ENCODE assay signal across 8 cellular contexts in the genomic region with DNA sequence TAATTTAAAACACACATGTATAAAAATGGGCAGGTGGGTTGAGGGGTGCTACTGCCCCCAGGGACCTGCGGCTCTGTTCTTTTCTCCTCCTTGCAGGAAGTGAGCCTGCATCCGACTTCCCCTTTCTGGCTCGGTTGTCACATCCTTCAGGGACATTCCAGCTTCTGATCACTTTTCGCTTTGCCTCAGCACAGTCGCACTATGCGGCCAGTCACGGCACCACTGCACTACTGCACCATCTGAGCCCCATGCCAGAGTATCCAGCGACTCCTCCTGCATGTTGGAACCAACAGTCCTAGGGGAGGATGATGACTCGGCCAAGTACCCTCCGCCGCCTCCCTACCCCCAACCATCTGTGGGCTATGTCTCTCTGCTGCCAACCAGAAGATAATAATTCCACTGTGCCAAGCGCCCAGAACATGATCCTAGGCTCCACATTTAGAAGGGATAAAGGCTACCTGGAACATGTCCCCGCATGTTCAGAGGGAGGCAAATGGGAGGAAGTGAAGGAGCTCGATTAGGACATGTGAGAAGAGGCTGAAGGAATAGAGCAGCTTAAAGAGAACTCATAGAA. TPM values are rescaled to one million over a fixed set of nuclear protein-coding genes. Genes with fewer than 3 reads are reported as not detected.
DNase-seq lines count a peak whose midpoint lies in the region; ATAC-seq lines count a peak whose summit lies in the region.

No MANE protein-coding gene starts in this region.

- peak; percentile 20 to 24 for ATAC-seq in CD4-positive, CD25-positive, alpha-beta regulatory T cell (ENCODE audit: low read depth in 2 of 2)
- ATAC-seq in GM19043 (IDR thresholded peaks at IDR 0.05; ENCODE audit: low read depth, unreplicated experiment) (peak; percentile 37), HG03354 (IDR thresholded peaks at IDR 0.05; ENCODE audit: poor library complexity, severe bottlenecking, unreplicated experiment) (peak; percentile 47), T-helper 17 cell (peak; percentile 55)
- peak; percentile 66 for ATAC-seq in stimulated activated effector memory CD8-positive, alpha-beta T cell treated with anti-CD3 and anti-CD28 coated beads, Interleukin-12 subunit alpha, Interleukin-12 subunit beta, amount 100 ng/mL, for 72 hours

- H3K9me3 ChIP-seq in CD4-positive, CD25-positive, alpha-beta regulatory T cell (ENCODE audit: control insufficient read depth in 2 of 2, low read length in 2 of 2) = no peaks in the 10 kb centered on the region
- H3K9me3 ChIP-seq in T-helper 17 cell (ENCODE audit: control insufficient read depth, low read length, poor library complexity, severe bottlenecking) = no peaks in the 10 kb centered on the region

- H3K4me1 Mint-ChIP-seq in CD4-positive, CD25-positive, alpha-beta regulatory T cell = peaks cover 42 to 97% (median 77%) of the 10 kb centered on the region in 4 donors
- peaks cover 81% of the 10 kb centered on the region for H3K4me1 Mint-ChIP-seq in T-helper 17 cell
- peaks cover 100% of the 10 kb centered on the region for H3K4me1 Mint-ChIP-seq in stimulated activated effector memory CD8-positive, alpha-beta T cell treated with anti-CD3 and anti-CD28 coated beads, Interleukin-12 subunit alpha, Interleukin-12 subunit beta, amount 100 ng/mL, for 72 hours

- H3K4me3 Mint-ChIP-seq in CD4-positive, CD25-positive, alpha-beta regulatory T cell = peak overlapping the region; percentile 59 to 92 (median 76)
- H3K4me3 Mint-ChIP-seq in T-helper 17 cell = peak overlapping the region; percentile 86
- H3K4me3 Mint-ChIP-seq in stimulated activated effector memory CD8-positive, alpha-beta T cell treated with anti-CD3 and anti-CD28 coated beads, Interleukin-12 subunit alpha, Interleukin-12 subunit beta, amount 100 ng/mL, for 72 hours = peak overlapping the region; percentile 73

- peak overlapping the region; percentile 89 to 93 (median 90) for H3K27ac Mint-ChIP-seq in CD4-positive, CD25-positive, alpha-beta regulatory T cell
- H3K27ac Mint-ChIP-seq in T-helper 17 cell = peak overlapping the region; percentile 93
- peak overlapping the region; percentile 94 for H3K27ac Mint-ChIP-seq in stimulated activated effector memory CD8-positive, alpha-beta T cell treated with anti-CD3 and anti-CD28 coated beads, Interleukin-12 subunit alpha, Interleukin-12 subunit beta, amount 100 ng/mL, for 72 hours

- H3K9me3 Mint-ChIP-seq in CD4-positive, CD25-positive, alpha-beta regulatory T cell = no peaks in the 10 kb centered on the region
- H3K9me3 Mint-ChIP-seq in stimulated activated effector memory CD8-positive, alpha-beta T cell treated with anti-CD3 and anti-CD28 coated beads, Interleukin-12 subunit alpha, Interleukin-12 subunit beta, amount 100 ng/mL, for 72 hours = no peaks in the 10 kb centered on the region

- no peaks in the 10 kb centered on the region for H3K27me3 Mint-ChIP-seq in CD4-positive, CD25-positive, alpha-beta regulatory T cell
- H3K27me3 Mint-ChIP-seq in T-helper 17 cell = no peaks in the 10 kb centered on the region

- no peaks in the 10 kb centered on the region for H3K27me3 ChIP-seq in CD4-positive, CD25-positive, alpha-beta regulatory T cell (ENCODE audit: control insufficient read depth, insufficient read depth, low read length)

- peaks cover 9% of the 10 kb centered on the region for H3K36me3 ChIP-seq in CD4-positive, CD25-positive, alpha-beta regulatory T cell (ENCODE audit: control insufficient read depth, insufficient read depth, low read length)

- peak overlapping the region; percentile 75 for H3K4me3 ChIP-seq in CD4-positive, CD25-positive, alpha-beta regulatory T cell (ENCODE audit: low read depth, low read length)

- DNase-seq in CD4-positive, CD25-positive, alpha-beta regulatory T cell = no peak
- DNase-seq in T-helper 17 cell = peak in 2 of 3 donors; percentile 21 to 36
- DNase-seq in cardiac septum (ENCODE audit: low spot score) = peak; percentile 87
- no peak for DNase-seq in stimulated activated effector memory CD8-positive, alpha-beta T cell treated with anti-CD3 and anti-CD28 coated beads, Interleukin-12 subunit alpha, Interleukin-12 subunit beta, amount 100 ng/mL, for 72 hours (ENCODE audit: low spot score in 2 of 2)
- DNase-seq in islet precursor cell = no peak
- no peak for DNase-seq in dedifferentiated amniotic fluid mesenchymal stem cell (ENCODE audit: extremely low spot score)

- peaks cover 89% of the 10 kb centered on the region for H3K4me1 ChIP-seq in CD4-positive, CD25-positive, alpha-beta regulatory T cell (ENCODE audit: control insufficient read depth, insufficient read depth, low read length, poor library complexity, severe bottlenecking)

- intact Hi-C loops in cardiac septum (cut with DNase I) = loop anchor here (10.0 kb wide), 1 partner anchor 221 kb away; no protein-coding TSS in a partner anchor

- peak overlapping the region; percentile 76 for H3K27ac ChIP-seq in CD4-positive, CD25-positive, alpha-beta regulatory T cell (ENCODE audit: insufficient read depth, low read length, poor library complexity, severe bottlenecking)

- H3K36me3 Mint-ChIP-seq in CD4-positive, CD25-positive, alpha-beta regulatory T cell = peaks cover 17% of the 10 kb centered on the region
- peaks cover 8% of the 10 kb centered on the region for H3K36me3 Mint-ChIP-seq in T-helper 17 cell (ENCODE audit: low read depth)
- H3K36me3 Mint-ChIP-seq in stimulated activated effector memory CD8-positive, alpha-beta T cell treated with anti-CD3 and anti-CD28 coated beads, Interleukin-12 subunit alpha, Interleukin-12 subunit beta, amount 100 ng/mL, for 72 hours = peaks cover 61% of the 10 kb centered on the region

RNA-seq across cellular contexts. Expression of a gene that starts 17.6 kb away (rescaled TPM):
- 36.4 TPM for total RNA-seq in CD4-positive, CD25-positive, alpha-beta regulatory T cell
- polyA plus RNA-seq in CD4-positive, CD25-positive, alpha-beta regulatory T cell = 10 to 100 TPM; 57.9 to 81.4 (median 68.5) TPM
- 10 to 100 TPM; 45.1 to 48.9 TPM for total RNA-seq in T-helper 17 cell
- 194 TPM for total RNA-seq in cardiac septum

Comparison
In these comparisons a context has a peak if more than half of its experiments do, and no peak if none do; other contexts are left out.
1. DNase-seq: peak in T-helper 17 cell (2 of 3) and cardiac septum (single experiment); none in CD4-positive, CD25-positive, alpha-beta regulatory T cell (0 of 3), stimulated activated effector memory CD8-positive, alpha-beta T cell treated with anti-CD3 and anti-CD28 coated beads, Interleukin-12 subunit alpha, Interleukin-12 subunit beta, amount 100 ng/mL, for 72 hours (0 of 2), islet precursor cell (single experiment) and dedifferentiated amniotic fluid mesenchymal stem cell (single experiment).
2. Peak in every context shown above with its lines, with median percentiles within 50 percentile points of each other: ATAC-seq, H3K27ac Mint-ChIP-seq and H3K4me3 Mint-ChIP-seq.